Comparison of ENCODE assay signal across 1 cellular context in the genomic region with DNA sequence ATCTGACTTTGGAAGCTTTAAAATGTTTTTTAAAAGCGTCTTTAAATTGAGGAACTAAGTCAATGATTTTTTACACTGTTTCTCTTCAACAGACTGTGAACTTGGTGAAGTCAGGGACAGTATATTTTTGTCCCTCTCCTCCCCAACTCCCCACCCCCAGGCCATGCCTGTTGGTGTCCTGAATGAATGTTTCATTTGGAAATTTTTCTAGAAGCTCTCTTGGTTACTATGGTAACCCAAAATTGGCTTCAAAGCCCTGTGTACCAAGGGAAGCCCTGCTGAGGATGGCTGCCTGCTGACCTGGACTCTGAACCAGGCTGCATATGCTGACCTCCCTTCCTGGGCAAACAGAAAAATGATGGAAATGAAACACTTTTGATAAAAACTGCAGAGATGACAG.
TF ChIP-seq lines count a peak whose summit lies in the region.

No MANE protein-coding gene starts in this region.

TF ChIP-seq in K562, 482 proteins besides CTCF, POLR2A, EP300 and RAD21 (continued from another document):
- TF ChIP-seq, protein P1, sequence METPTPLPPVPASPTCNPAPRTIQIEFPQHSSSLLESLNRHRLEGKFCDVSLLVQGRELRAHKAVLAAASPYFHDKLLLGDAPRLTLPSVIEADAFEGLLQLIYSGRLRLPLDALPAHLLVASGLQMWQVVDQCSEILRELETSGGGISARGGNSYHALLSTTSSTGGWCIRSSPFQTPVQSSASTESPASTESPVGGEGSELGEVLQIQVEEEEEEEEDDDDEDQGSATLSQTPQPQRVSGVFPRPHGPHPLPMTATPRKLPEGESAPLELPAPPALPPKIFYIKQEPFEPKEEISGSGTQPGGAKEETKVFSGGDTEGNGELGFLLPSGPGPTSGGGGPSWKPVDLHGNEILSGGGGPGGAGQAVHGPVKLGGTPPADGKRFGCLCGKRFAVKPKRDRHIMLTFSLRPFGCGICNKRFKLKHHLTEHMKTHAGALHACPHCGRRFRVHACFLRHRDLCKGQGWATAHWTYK (CRISPR knock-in tag; IDR thresholded peaks at IDR 0.05), result no peak
- TF ChIP-seq STAG1 (CRISPR knock-in tag; IDR thresholded peaks at IDR 0.05; ENCODE audit: borderline replicate concordance), result no peak
- TF ChIP-seq, protein P2, sequence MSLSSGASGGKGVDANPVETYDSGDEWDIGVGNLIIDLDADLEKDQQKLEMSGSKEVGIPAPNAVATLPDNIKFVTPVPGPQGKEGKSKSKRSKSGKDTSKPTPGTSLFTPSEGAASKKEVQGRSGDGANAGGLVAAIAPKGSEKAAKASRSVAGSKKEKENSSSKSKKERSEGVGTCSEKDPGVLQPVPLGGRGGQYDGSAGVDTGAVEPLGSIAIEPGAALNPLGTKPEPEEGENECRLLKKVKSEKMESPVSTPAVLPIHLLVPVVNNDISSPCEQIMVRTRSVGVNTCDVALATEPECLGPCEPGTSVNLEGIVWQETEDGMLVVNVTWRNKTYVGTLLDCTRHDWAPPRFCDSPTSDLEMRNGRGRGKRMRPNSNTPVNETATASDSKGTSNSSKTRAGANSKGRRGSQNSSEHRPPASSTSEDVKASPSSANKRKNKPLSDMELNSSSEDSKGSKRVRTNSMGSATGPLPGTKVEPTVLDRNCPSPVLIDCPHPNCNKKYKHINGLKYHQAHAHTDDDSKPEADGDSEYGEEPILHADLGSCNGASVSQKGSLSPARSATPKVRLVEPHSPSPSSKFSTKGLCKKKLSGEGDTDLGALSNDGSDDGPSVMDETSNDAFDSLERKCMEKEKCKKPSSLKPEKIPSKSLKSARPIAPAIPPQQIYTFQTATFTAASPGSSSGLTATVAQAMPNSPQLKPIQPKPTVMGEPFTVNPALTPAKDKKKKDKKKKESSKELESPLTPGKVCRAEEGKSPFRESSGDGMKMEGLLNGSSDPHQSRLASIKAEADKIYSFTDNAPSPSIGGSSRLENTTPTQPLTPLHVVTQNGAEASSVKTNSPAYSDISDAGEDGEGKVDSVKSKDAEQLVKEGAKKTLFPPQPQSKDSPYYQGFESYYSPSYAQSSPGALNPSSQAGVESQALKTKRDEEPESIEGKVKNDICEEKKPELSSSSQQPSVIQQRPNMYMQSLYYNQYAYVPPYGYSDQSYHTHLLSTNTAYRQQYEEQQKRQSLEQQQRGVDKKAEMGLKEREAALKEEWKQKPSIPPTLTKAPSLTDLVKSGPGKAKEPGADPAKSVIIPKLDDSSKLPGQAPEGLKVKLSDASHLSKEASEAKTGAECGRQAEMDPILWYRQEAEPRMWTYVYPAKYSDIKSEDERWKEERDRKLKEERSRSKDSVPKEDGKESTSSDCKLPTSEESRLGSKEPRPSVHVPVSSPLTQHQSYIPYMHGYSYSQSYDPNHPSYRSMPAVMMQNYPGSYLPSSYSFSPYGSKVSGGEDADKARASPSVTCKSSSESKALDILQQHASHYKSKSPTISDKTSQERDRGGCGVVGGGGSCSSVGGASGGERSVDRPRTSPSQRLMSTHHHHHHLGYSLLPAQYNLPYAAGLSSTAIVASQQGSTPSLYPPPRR (CRISPR knock-in tag; IDR thresholded peaks at IDR 0.05; ENCODE audit: borderline replicate concordance), result no peak
